9 cellular contexts compared by ENCODE assay signal in genomic region chr11:120182790-120183491, GRCh38. TPM values are rescaled to one million over a fixed set of nuclear protein-coding genes. Genes with fewer than 3 reads are reported as not detected.
DNase-seq lines count a peak whose midpoint lies in the region; ATAC-seq, FAIRE-seq and TF ChIP-seq lines count a peak whose summit lies in the region.
"Had no signal": no experiment of that assay in that cellular context is flagged by ENCODE, and none has a peak within 500 bp of the region (broad histone marks: within the 10 kb centered on the region; RNA-seq: fewer than 3 reads in every experiment).

No MANE protein-coding gene starts in this region.

- H3K4me3 Mint-ChIP-seq in Caco-2 (ENCODE audit: unreplicated experiment) (no peak overlapping the region), mesothelial cell of epicardium (no peak overlapping the region)

- H3K27me3 ChIP-seq in Caco-2 (replicated peaks; ENCODE audit: control insufficient read depth, insufficient read depth, low read length) (no peaks in the 10 kb centered on the region), bronchial epithelial cell (ENCODE audit: control insufficient read depth, insufficient read depth, low read length) (no peaks in the 10 kb centered on the region)

- CTCF ChIA-PET in Caco-2 (lab: Charles Lee): interaction anchor here (0.7 to 0.9 kb wide), 3 partner anchors 14 to 345 kb away, joined by 3 to 6 read pairs (median 3); no protein-coding TSS in a partner anchor

- H3K27ac Mint-ChIP-seq in Caco-2 (ENCODE audit: unreplicated experiment) (no peak overlapping the region), mesothelial cell of epicardium (peak overlapping the region; percentile 52)

- H3K27me3 Mint-ChIP-seq in Caco-2 (ENCODE audit: insufficient read depth, unreplicated experiment): no peaks in the 10 kb centered on the region
- H3K27me3 Mint-ChIP-seq in mesothelial cell of epicardium (ENCODE audit: low read depth): no peaks in the 10 kb centered on the region

- peak; percentile 72 to 92 for TF ChIP-seq CTCF in Caco-2 (IDR thresholded peaks at IDR 0.05; ENCODE audit: insufficient read depth in 1 of 2, low read depth in 1 of 2, low read length in 1 of 2, severe bottlenecking in 1 of 2, unreplicated experiment in 1 of 2)
- TF ChIP-seq CTCF in LNCAP (IDR thresholded peaks at IDR 0.05): peak; percentile 47
- peak; percentile 74 for TF ChIP-seq CTCF in bronchial epithelial cell (IDR thresholded peaks at IDR 0.05; ENCODE audit: insufficient read depth, low read length, severe bottlenecking)
- TF ChIP-seq CTCF in mesothelial cell of epicardium (IDR thresholded peaks at IDR 0.05; ENCODE audit: unreplicated experiment): no peak

- H3K9me3 Mint-ChIP-seq in Caco-2 (ENCODE audit: unreplicated experiment): no peaks in the 10 kb centered on the region
- H3K9me3 Mint-ChIP-seq in mesothelial cell of epicardium: no peaks in the 10 kb centered on the region

- H3K4me3 ChIP-seq in Caco-2 (ENCODE audit: low read depth, low read length) (no peak overlapping the region), bronchial epithelial cell (ENCODE audit: low read depth, low read length) (no peak overlapping the region)
- H3K4me3 ChIP-seq: HAP-1 had no signal

- peaks cover 53% of the 10 kb centered on the region for H3K4me1 ChIP-seq in Caco-2
- H3K4me1 ChIP-seq: HAP-1 had no signal

- H3K36me3 ChIP-seq in Caco-2 (ENCODE audit: control insufficient read depth, insufficient read depth, low read length) (no peaks in the 10 kb centered on the region), bronchial epithelial cell (ENCODE audit: control insufficient read depth, insufficient read depth, low read length) (no peaks in the 10 kb centered on the region)
- H3K36me3 ChIP-seq: HAP-1 had no signal

- intact Hi-C loops in Caco-2 (cut with micrococcal nuclease; ENCODE audit: unreplicated experiment): loop anchor here (1.0 kb wide), 1 partner anchor 11 kb away; no protein-coding TSS in a partner anchor

- no TSS peak for BruUV-seq in Caco-2 (replicated peaks; lab: Mats Ljungman, UMichigan)

- ATAC-seq in HG03354 (IDR thresholded peaks at IDR 0.05; ENCODE audit: poor library complexity, severe bottlenecking, unreplicated experiment) (no peak), GM21381 (IDR thresholded peaks at IDR 0.05; ENCODE audit: unreplicated experiment) (no peak)

- DNase-seq in Caco-2 (peak; percentile 81 to 83), bronchial epithelial cell (ENCODE audit: low read depth) (peak; percentile 33), mesothelial cell of epicardium (ENCODE audit: low spot score in 2 of 2, unreplicated experiment in 2 of 2) (peak in 1 of 2 experiments; percentile 29), KG1 (lab: John Stamatoyannopoulos, UW) (no peak)
- no peak for DNase-seq in effector CD8-positive, alpha-beta T cell (lab: John Stamatoyannopoulos, UW)

- no peak for FAIRE-seq in bronchial epithelial cell (lab: Jason Lieb, UNC)

- H3K9me3 ChIP-seq in Caco-2: no peaks in the 10 kb centered on the region
- H3K9me3 ChIP-seq: HAP-1 had no signal

- H3K4me1 Mint-ChIP-seq in Caco-2 (ENCODE audit: low read depth, unreplicated experiment) (peaks cover 44% of the 10 kb centered on the region), mesothelial cell of epicardium (peaks cover 68% of the 10 kb centered on the region)

- POLR2A ChIA-PET in Caco-2 (lab: Charles Lee): no interaction called here

- no peaks in the 10 kb centered on the region for H3K36me3 Mint-ChIP-seq in Caco-2 (ENCODE audit: insufficient read depth, unreplicated experiment)
- no peaks in the 10 kb centered on the region for H3K36me3 Mint-ChIP-seq in mesothelial cell of epicardium

RNA-seq across cellular contexts. Expression of gene OAF, which starts 27.9 kb away (rescaled TPM):
- total RNA-seq in Caco-2 (2022) (30.3 and 31.3 TPM in 2 replicates), bronchial epithelial cell (5.9 and 9.0 TPM in 2 replicates), mesothelial cell of epicardium (32.2 to 35.8 TPM (median 33.8 TPM) in 3 replicates)

RNA-seq across cellular contexts. Expression of gene TRIM29, which starts 45.0 kb away (rescaled TPM):
- total RNA-seq in Caco-2 (2022) (4.3 TPM in 2 replicates), bronchial epithelial cell (146 and 441 TPM in 2 replicates), mesothelial cell of epicardium (7.0 to 9.7 TPM (median 7.9 TPM) in 3 replicates)

RNA-seq across cellular contexts. Expression of gene POU2F3, which starts 57.0 kb away (rescaled TPM):
- total RNA-seq in Caco-2 (2022): not detected in 2 replicates
- 0.90 TPM in 1 of 2 replicates, not detected in the other for total RNA-seq in bronchial epithelial cell
- total RNA-seq in mesothelial cell of epicardium: 0.55 to 0.98 TPM (median 0.86 TPM) in 3 replicates

Comparison
In these comparisons a context has a peak if more than half of its experiments do, and no peak if none do; other contexts are left out.
1. DNase-seq: peak in Caco-2 (2 of 2) and bronchial epithelial cell (single experiment); none in KG1 (single experiment) and effector CD8-positive, alpha-beta T cell (single experiment).
2. RNA of gene TRIM29, which starts 45.0 kb away (total RNA-seq): 146 to 441 TPM in bronchial epithelial cell; 7.0 to 9.7 TPM in mesothelial cell of epicardium and 4.3 TPM in Caco-2; every median in the first group is over 10 times any median in the second.